In the genomic region with DNA sequence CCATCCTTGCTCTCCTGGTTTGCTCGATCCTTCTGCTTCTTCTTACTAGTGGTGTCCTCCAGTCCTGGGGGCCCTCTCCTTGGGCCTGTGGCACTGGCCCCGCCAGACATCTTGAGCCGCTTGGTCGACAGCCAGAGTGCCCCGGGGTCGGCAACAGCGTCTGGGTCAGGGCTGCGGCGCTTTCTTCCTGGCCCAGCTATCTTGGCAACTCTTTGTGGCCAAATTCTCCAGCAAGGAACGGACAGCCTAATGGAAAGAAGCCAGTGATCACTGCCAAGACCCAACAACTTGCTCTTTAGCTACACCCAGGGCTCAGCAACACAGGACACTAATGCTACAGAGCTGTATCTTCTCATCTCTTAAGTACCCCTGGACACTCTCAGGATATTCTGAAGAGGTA, we compare ENCODE assay signal across 10 cellular contexts. TPM values are rescaled to one million over a fixed set of nuclear protein-coding genes. Genes with fewer than 3 reads are reported as not detected.
DNase-seq lines count a peak whose midpoint lies in the region; ATAC-seq and TF ChIP-seq lines count a peak whose summit lies in the region.
"Had no signal": no experiment of that assay in that cellular context is flagged by ENCODE, and none has a peak within 500 bp of the region (broad histone marks: within the 10 kb centered on the region; RNA-seq: fewer than 3 reads in every experiment).

No MANE protein-coding gene starts in this region.

- H3K27ac ChIP-seq in smooth muscle cell (ENCODE audit: low read depth): peak overlapping the region; percentile 92

- no peak for DNase-seq in activated CD4-positive, alpha-beta T cell treated with anti-CD3 and anti-CD28 coated beads, Interleukin-2, amount 10 ng/mL, durations not matched to agents 7 days and 5 days
- no peak for DNase-seq in activated CD4-positive, alpha-beta T cell treated with anti-CD3 and anti-CD28 coated beads for 1 hour
- DNase-seq in activated CD4-positive, alpha-beta memory T cell treated with anti-CD3 and anti-CD28 coated beads for 36 hours: no peak
- DNase-seq in fibroblast of mammary gland (ENCODE audit: low read depth) (peak; percentile 26), smooth muscle cell (lab: John Stamatoyannopoulos, UW; ENCODE audit: unreplicated experiment) (no peak), NCI-H2081 (lab: John Stamatoyannopoulos, UW) (no peak)
- DNase-seq: Kasumi-1, SHP77 treated with DMSO at 0.1 percent for 48 hours had no signal

- POLR2A ChIA-PET in activated CD4-positive, alpha-beta T cell treated with anti-CD3 and anti-CD28 coated beads, Interleukin-2, amount 10 ng/mL, durations not matched to agents 7 days and 5 days (lab: Charles Lee): no interaction called here
- POLR2A ChIA-PET in activated CD4-positive, alpha-beta memory T cell treated with anti-CD3 and anti-CD28 coated beads for 36 hours (lab: Charles Lee): no interaction called here

- peaks cover 23% of the 10 kb centered on the region for H3K4me1 Mint-ChIP-seq in activated CD4-positive, alpha-beta T cell treated with anti-CD3 and anti-CD28 coated beads, Interleukin-2, amount 10 ng/mL, durations not matched to agents 7 days and 5 days
- H3K4me1 Mint-ChIP-seq in activated CD4-positive, alpha-beta memory T cell treated with anti-CD3 and anti-CD28 coated beads for 36 hours (ENCODE audit: low read depth): peaks cover 16% of the 10 kb centered on the region

- no peaks in the 10 kb centered on the region for H3K27me3 Mint-ChIP-seq in activated CD4-positive, alpha-beta T cell treated with anti-CD3 and anti-CD28 coated beads, Interleukin-2, amount 10 ng/mL, durations not matched to agents 7 days and 5 days
- no peaks in the 10 kb centered on the region for H3K27me3 Mint-ChIP-seq in activated CD4-positive, alpha-beta memory T cell treated with anti-CD3 and anti-CD28 coated beads for 36 hours

- ATAC-seq in GM21423 (IDR thresholded peaks at IDR 0.05; ENCODE audit: unreplicated experiment) (no peak), HG03280 (IDR thresholded peaks at IDR 0.05; ENCODE audit: unreplicated experiment) (no peak)

- H2AFZ ChIP-seq in smooth muscle cell (ENCODE audit: low read depth): no peak overlapping the region

- peak overlapping the region; percentile 87 for H3K4me2 ChIP-seq in smooth muscle cell

- WGBS in smooth muscle cell (ENCODE audit: low lambda C conversion rate): 93% methylated on average over 10 of the region's 10 CpGs

- CTCF ChIA-PET in activated CD4-positive, alpha-beta T cell treated with anti-CD3 and anti-CD28 coated beads, Interleukin-2, amount 10 ng/mL, durations not matched to agents 7 days and 5 days (lab: Charles Lee): interaction anchor here (0.6 to 3.8 kb wide), 4 partner anchors 10 to 87 kb away, joined by 3 to 17 read pairs (median 8); a partner anchor contains a TSS
- CTCF ChIA-PET in activated CD4-positive, alpha-beta memory T cell treated with anti-CD3 and anti-CD28 coated beads for 36 hours (lab: Charles Lee): interaction anchor here (2.0 to 2.3 kb wide), 2 partner anchors 25 to 52 kb away, joined by 8 to 14 read pairs; a partner anchor contains a TSS

- H3K27ac Mint-ChIP-seq in activated CD4-positive, alpha-beta T cell treated with anti-CD3 and anti-CD28 coated beads, Interleukin-2, amount 10 ng/mL, durations not matched to agents 7 days and 5 days: peak overlapping the region; percentile 60
- no peak overlapping the region for H3K27ac Mint-ChIP-seq in activated CD4-positive, alpha-beta memory T cell treated with anti-CD3 and anti-CD28 coated beads for 36 hours

- H3F3A ChIP-seq in smooth muscle cell (ENCODE audit: low read depth): peaks cover 15% of the 10 kb centered on the region

- peaks cover 5% of the 10 kb centered on the region for H3K4me1 ChIP-seq in smooth muscle cell (ENCODE audit: low read depth)

- intact Hi-C loops in activated CD4-positive, alpha-beta memory T cell treated with anti-CD3 and anti-CD28 coated beads for 36 hours (cut with micrococcal nuclease): no loop called here

- H3K36me3 Mint-ChIP-seq in activated CD4-positive, alpha-beta T cell treated with anti-CD3 and anti-CD28 coated beads, Interleukin-2, amount 10 ng/mL, durations not matched to agents 7 days and 5 days (ENCODE audit: low read depth): peaks cover 41% of the 10 kb centered on the region
- peaks cover 26% of the 10 kb centered on the region for H3K36me3 Mint-ChIP-seq in activated CD4-positive, alpha-beta memory T cell treated with anti-CD3 and anti-CD28 coated beads for 36 hours

- no peaks in the 10 kb centered on the region for H3K9me3 ChIP-seq in smooth muscle cell (replicated peaks; ENCODE audit: low read depth)

- peaks cover 19% of the 10 kb centered on the region for H3K79me2 ChIP-seq in smooth muscle cell (ENCODE audit: low read depth)

- H3K36me3 ChIP-seq in smooth muscle cell (ENCODE audit: low read depth): no peaks in the 10 kb centered on the region

- no peaks in the 10 kb centered on the region for H3K9me3 Mint-ChIP-seq in activated CD4-positive, alpha-beta T cell treated with anti-CD3 and anti-CD28 coated beads, Interleukin-2, amount 10 ng/mL, durations not matched to agents 7 days and 5 days
- no peaks in the 10 kb centered on the region for H3K9me3 Mint-ChIP-seq in activated CD4-positive, alpha-beta memory T cell treated with anti-CD3 and anti-CD28 coated beads for 36 hours

- H3K4me3 ChIP-seq in fibroblast of mammary gland (ENCODE audit: control insufficient read depth, low read depth, low read length): no peak overlapping the region
- no peak overlapping the region for H3K4me3 ChIP-seq in smooth muscle cell

- H3K9ac ChIP-seq in smooth muscle cell (ENCODE audit: low read depth): no peak overlapping the region

- no peaks in the 10 kb centered on the region for H3K27me3 ChIP-seq in smooth muscle cell (ENCODE audit: low read depth)

- TF ChIP-seq CTCF in fibroblast of mammary gland (conservative IDR thresholded peaks at IDR 0.05; ENCODE audit: control insufficient read depth, insufficient read depth, low read depth, low read length): no peak
- TF ChIP-seq CTCF in smooth muscle cell (IDR thresholded peaks at IDR 0.05; ENCODE audit: borderline replicate concordance, insufficient read depth, poor library complexity, severe bottlenecking): no peak

- H3K4me3 Mint-ChIP-seq in activated CD4-positive, alpha-beta T cell treated with anti-CD3 and anti-CD28 coated beads, Interleukin-2, amount 10 ng/mL, durations not matched to agents 7 days and 5 days: peak overlapping the region; percentile 91
- H3K4me3 Mint-ChIP-seq in activated CD4-positive, alpha-beta memory T cell treated with anti-CD3 and anti-CD28 coated beads for 36 hours: peak overlapping the region; percentile 85

- no peaks in the 10 kb centered on the region for H4K20me1 ChIP-seq in smooth muscle cell (ENCODE audit: low read depth)

RNA-seq across cellular contexts. Expression of a gene that starts 1.6 kb away (rescaled TPM):
- 10 to 100 TPM; 63.5 to 72.6 TPM for total RNA-seq in activated CD4-positive, alpha-beta T cell treated with anti-CD3 and anti-CD28 coated beads, Interleukin-2, amount 10 ng/mL, durations not matched to agents 7 days and 5 days
- total RNA-seq in activated CD4-positive, alpha-beta memory T cell treated with anti-CD3 and anti-CD28 coated beads for 36 hours: 10 to 100 TPM; 44.1 to 45.3 TPM
- 21.1 and 42.3 TPM in 2 replicates for total RNA-seq in smooth muscle cell
- polyA plus RNA-seq in smooth muscle cell: 20.6 and 22.1 TPM in 2 replicates

RNA-seq across cellular contexts. Expression of a gene that starts 13.8 kb away (rescaled TPM):
- total RNA-seq in activated CD4-positive, alpha-beta T cell treated with anti-CD3 and anti-CD28 coated beads, Interleukin-2, amount 10 ng/mL, durations not matched to agents 7 days and 5 days: not detected
- total RNA-seq in activated CD4-positive, alpha-beta memory T cell treated with anti-CD3 and anti-CD28 coated beads for 36 hours: not detected
- total RNA-seq in smooth muscle cell: 354 and 503 TPM in 2 replicates
- polyA plus RNA-seq in smooth muscle cell: 456 and 471 TPM in 2 replicates

RNA-seq across cellular contexts. Expression of a gene that starts 14.5 kb away (rescaled TPM):
- 100 to 1,000 TPM; 246 to 326 TPM for total RNA-seq in activated CD4-positive, alpha-beta T cell treated with anti-CD3 and anti-CD28 coated beads, Interleukin-2, amount 10 ng/mL, durations not matched to agents 7 days and 5 days
- 100 to 1,000 TPM; 249 to 286 TPM for total RNA-seq in activated CD4-positive, alpha-beta memory T cell treated with anti-CD3 and anti-CD28 coated beads for 36 hours
- 135 and 150 TPM in 2 replicates for total RNA-seq in smooth muscle cell
- 107 and 114 TPM in 2 replicates for polyA plus RNA-seq in smooth muscle cell

RNA-seq across cellular contexts. Expression of a gene that starts 25.2 kb away (rescaled TPM):
- total RNA-seq in activated CD4-positive, alpha-beta T cell treated with anti-CD3 and anti-CD28 coated beads, Interleukin-2, amount 10 ng/mL, durations not matched to agents 7 days and 5 days: 100 to 1,000 TPM; 140 to 164 TPM
- total RNA-seq in activated CD4-positive, alpha-beta memory T cell treated with anti-CD3 and anti-CD28 coated beads for 36 hours: 100 to 1,000 TPM; 124 to 128 TPM
- total RNA-seq in smooth muscle cell: 62.0 and 76.4 TPM in 2 replicates
- 38.2 and 48.8 TPM in 2 replicates for polyA plus RNA-seq in smooth muscle cell

RNA-seq across cellular contexts. Expression of a gene that starts 47.1 kb away (rescaled TPM):
- total RNA-seq in activated CD4-positive, alpha-beta T cell treated with anti-CD3 and anti-CD28 coated beads, Interleukin-2, amount 10 ng/mL, durations not matched to agents 7 days and 5 days: 10 to 100 TPM; 21.7 to 22.2 TPM
- total RNA-seq in activated CD4-positive, alpha-beta memory T cell treated with anti-CD3 and anti-CD28 coated beads for 36 hours: 10 to 100 TPM; 18.8 to 19.7 TPM
- 19.6 and 33.8 TPM in 2 replicates for total RNA-seq in smooth muscle cell
- 0.59 and 0.80 TPM in 2 replicates for polyA plus RNA-seq in smooth muscle cell

Comparison
In these comparisons a context has a peak if more than half of its experiments do, and no peak if none do; other contexts are left out.
1. RNA of a gene that starts 13.8 kb away (total RNA-seq): 354 to 503 TPM in smooth muscle cell; not detected in activated CD4-positive, alpha-beta T cell treated with anti-CD3 and anti-CD28 coated beads, Interleukin-2, amount 10 ng/mL, durations not matched to agents 7 days and 5 days and not detected in activated CD4-positive, alpha-beta memory T cell treated with anti-CD3 and anti-CD28 coated beads for 36 hours; every median in the first group is over 100 times any median in the second.